In the genomic region with DNA sequence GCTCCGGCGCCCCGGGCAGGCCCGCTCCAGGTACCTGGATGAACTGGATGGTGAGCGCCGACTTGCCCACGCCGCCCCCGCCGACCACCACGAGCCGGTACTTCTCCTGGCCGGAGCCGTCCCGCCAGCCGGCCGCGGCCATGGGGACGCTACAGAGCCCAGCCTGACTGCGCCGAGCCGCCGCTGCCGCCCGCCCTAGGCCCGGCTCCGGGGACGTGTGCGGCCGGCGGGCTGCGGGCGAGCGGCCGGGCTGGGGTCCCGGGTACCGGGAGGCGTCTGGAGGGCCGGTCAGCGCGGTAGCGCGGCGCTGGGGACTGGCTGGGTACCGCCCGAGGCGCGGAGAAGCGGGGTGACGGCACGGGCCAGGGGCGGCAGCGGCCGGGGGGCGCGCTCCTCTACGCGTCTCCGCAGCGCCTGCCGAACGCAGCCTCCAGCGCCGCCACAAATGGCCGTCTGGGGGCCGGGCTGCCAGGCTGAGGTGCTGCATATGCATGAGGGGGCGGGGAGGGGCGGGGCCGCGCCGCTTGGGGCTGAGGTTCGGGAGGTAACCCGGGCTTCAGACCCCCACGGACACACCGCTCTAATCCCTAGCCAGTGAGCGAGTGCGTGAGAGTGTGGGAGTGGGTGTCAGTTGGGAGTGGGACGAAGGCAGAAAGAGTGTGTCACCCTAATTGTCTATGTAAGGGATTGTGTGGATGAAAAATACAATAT, we compare ENCODE assay signal across 8 cellular contexts. TPM values are rescaled to one million over a fixed set of nuclear protein-coding genes. Genes with fewer than 3 reads are reported as not detected.
DNase-seq lines count a peak whose midpoint lies in the region; ATAC-seq and TF ChIP-seq lines count a peak whose summit lies in the region.

A gene (minus strand): TSS at position 455 of the 711 bp plus-strand sequence. CDS start 313 bp downstream, at position 142.

- POLR2A ChIA-PET in activated naive CD8-positive, alpha-beta T cell treated with anti-CD3 and anti-CD28 coated beads, Interleukin-2, amount 10 ng/mL, durations not matched to agents 7 days and 5 days (lab: Charles Lee), result interaction anchor here (1.0 to 1.7 kb wide), 3 partner anchors 19 to 39 kb away, joined by 4 to 5 read pairs (median 4); no protein-coding TSS in a partner anchor

- H3K4me3 ChIP-seq in prostate gland (peak within 1 kb of the TSS; percentile 87 to 92), upper lobe of right lung (peak within 1 kb of the TSS; percentile 80)

- H3K27me3 ChIP-seq in prostate gland (replicated peaks; ENCODE audit: insufficient read depth) (no peaks in the 10 kb centered on the region), upper lobe of right lung (no peaks in the 10 kb centered on the region)

- ATAC-seq in GM21381 (IDR thresholded peaks at IDR 0.05; ENCODE audit: unreplicated experiment) (peak; percentile 91), upper lobe of right lung (peak; percentile 88)
- peak; percentile 91 for ATAC-seq in activated naive CD8-positive, alpha-beta T cell treated with anti-CD3 and anti-CD28 coated beads, Interleukin-2, amount 10 ng/mL, durations not matched to agents 7 days and 5 days (ENCODE audit: low read depth)

- H3K4me1 ChIP-seq in prostate gland (replicated peaks), result no peaks in the 10 kb centered on the region
- H3K4me1 ChIP-seq in upper lobe of right lung, result peaks cover 9% of the 10 kb centered on the region

- peak within 1 kb of the TSS; percentile 97 for H3K27ac Mint-ChIP-seq in activated naive CD8-positive, alpha-beta T cell treated with anti-CD3 and anti-CD28 coated beads, Interleukin-2, amount 10 ng/mL, durations not matched to agents 7 days and 5 days

- no peaks in the 10 kb centered on the region for H3K9me3 Mint-ChIP-seq in activated naive CD8-positive, alpha-beta T cell treated with anti-CD3 and anti-CD28 coated beads, Interleukin-2, amount 10 ng/mL, durations not matched to agents 7 days and 5 days

- H3K27me3 Mint-ChIP-seq in activated naive CD8-positive, alpha-beta T cell treated with anti-CD3 and anti-CD28 coated beads, Interleukin-2, amount 10 ng/mL, durations not matched to agents 7 days and 5 days, result peaks cover 2% of the 10 kb centered on the region

- intact Hi-C loops in cardiac septum (cut with DNase I), result loop anchor here (5.0 kb wide), 1 partner anchor 57 kb away; no protein-coding TSS in a partner anchor
- intact Hi-C loops in prostate gland (cut with DNase I), result loop anchor here (5.0 kb wide), 1 partner anchor 93 kb away; no protein-coding TSS in a partner anchor
- intact Hi-C loops in upper lobe of right lung (cut with DNase I), result no loop called here

- H3K27ac ChIP-seq in prostate gland, result peak within 1 kb of the TSS; percentile 78 to 85
- H3K27ac ChIP-seq in upper lobe of right lung, result peak within 1 kb of the TSS; percentile 81

- peak within 1 kb of the TSS; percentile 98 for H3K4me3 Mint-ChIP-seq in activated naive CD8-positive, alpha-beta T cell treated with anti-CD3 and anti-CD28 coated beads, Interleukin-2, amount 10 ng/mL, durations not matched to agents 7 days and 5 days

- peak; percentile 96 for TF ChIP-seq POLR2A in prostate gland (IDR thresholded peaks at IDR 0.05)

- H3K9me3 ChIP-seq in prostate gland (no peaks in the 10 kb centered on the region), upper lobe of right lung (no peaks in the 10 kb centered on the region)

- DNase-seq in DMS153 treated with DMSO at 0.1 percent for 48 hours (lab: John Stamatoyannopoulos, UW; ENCODE audit: unreplicated experiment), result peak; percentile 30
- peak; percentile 77 for DNase-seq in HuH-7 (ENCODE audit: low spot score)
- DNase-seq in SW480 (ENCODE audit: low spot score), result peak; percentile 75
- DNase-seq in activated naive CD8-positive, alpha-beta T cell treated with anti-CD3 and anti-CD28 coated beads, Interleukin-2, amount 10 ng/mL, durations not matched to agents 7 days and 5 days, result peak; percentile 85
- DNase-seq in cardiac septum (ENCODE audit: low spot score), result peak; percentile 78
- peak; percentile 84 for DNase-seq in prostate gland (ENCODE audit: low spot score)
- DNase-seq in upper lobe of right lung, result peak; percentile 88

- WGBS in prostate gland, result under 1% methylated on average over 57 of the region's 78 CpGs

- H3K36me3 Mint-ChIP-seq in activated naive CD8-positive, alpha-beta T cell treated with anti-CD3 and anti-CD28 coated beads, Interleukin-2, amount 10 ng/mL, durations not matched to agents 7 days and 5 days, result peaks cover 19% of the 10 kb centered on the region

- TF ChIP-seq CTCF in prostate gland (IDR thresholded peaks at IDR 0.05), result peak in 2 of 4 experiments; percentile 20 to 22
- no peak for TF ChIP-seq CTCF in upper lobe of right lung (IDR thresholded peaks at IDR 0.05)

- peaks cover 39% of the 10 kb centered on the region for H3K4me1 Mint-ChIP-seq in activated naive CD8-positive, alpha-beta T cell treated with anti-CD3 and anti-CD28 coated beads, Interleukin-2, amount 10 ng/mL, durations not matched to agents 7 days and 5 days

- H3K36me3 ChIP-seq in prostate gland (no peaks in the 10 kb centered on the region), upper lobe of right lung (no peaks in the 10 kb centered on the region)

RNA-seq across cellular contexts. Expression of the gene that starts here (rescaled TPM):
- total RNA-seq in activated naive CD8-positive, alpha-beta T cell treated with anti-CD3 and anti-CD28 coated beads, Interleukin-2, amount 10 ng/mL, durations not matched to agents 7 days and 5 days, result 10 to 100 TPM; 54.8 to 60.0 TPM
- total RNA-seq in cardiac septum, result 142 TPM
- total RNA-seq in prostate gland, result 10 to 100 TPM; 40.5 to 59.6 TPM
- total RNA-seq in upper lobe of right lung, result 47.1 TPM

Comparison
In these comparisons a context has a peak if more than half of its experiments do, and no peak if none do; other contexts are left out.
1. Peak in every context shown above with its lines: DNase-seq, ATAC-seq, H3K4me3 ChIP-seq and H3K27ac ChIP-seq.
2. DNase-seq: peak in every context shown above with its lines; median percentile 88 in upper lobe of right lung; 85 in activated naive CD8-positive, alpha-beta T cell treated with anti-CD3 and anti-CD28 coated beads, Interleukin-2, amount 10 ng/mL, durations not matched to agents 7 days and 5 days; 84 in prostate gland; 78 in cardiac septum; 77 in HuH-7; 75 in SW480; 30 in DMS153 treated with DMSO at 0.1 percent for 48 hours.